ENCODE assay signal across 32 cellular contexts in the genomic region with DNA sequence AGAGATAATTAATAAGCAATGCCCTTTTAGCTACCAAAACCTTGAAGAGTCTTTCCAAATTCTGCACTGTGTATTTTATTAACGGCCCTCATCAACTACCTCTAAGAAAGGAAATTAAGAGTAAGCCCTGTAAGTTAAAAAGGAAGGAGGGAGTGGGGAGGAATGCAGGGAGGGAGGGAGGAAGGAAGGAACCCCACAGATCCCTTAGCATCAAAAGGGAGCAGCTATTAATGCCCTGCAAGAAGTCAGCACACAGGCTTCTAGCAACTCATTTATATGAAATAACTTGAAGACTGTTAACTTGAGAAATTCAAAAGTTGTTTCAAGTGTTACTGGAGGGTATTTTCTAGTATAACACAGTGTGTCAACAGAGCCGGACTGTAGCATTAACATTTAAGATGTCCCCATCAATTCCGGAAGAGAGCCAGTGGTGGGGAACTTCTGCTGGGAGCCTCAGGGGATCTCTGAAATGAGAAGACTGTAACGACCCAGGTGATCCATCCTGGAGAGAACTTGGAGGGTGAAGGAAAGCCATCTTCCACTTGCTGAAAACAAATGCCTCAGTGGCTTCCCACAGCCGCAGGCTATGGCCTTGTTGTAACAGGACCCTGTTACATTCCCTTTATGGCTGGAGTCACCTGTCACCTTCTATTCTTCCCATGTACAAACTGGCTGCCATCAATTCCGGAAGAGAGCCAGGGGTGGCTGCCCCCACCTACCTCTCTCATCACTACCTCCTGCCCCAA. TPM values are rescaled to one million over a fixed set of nuclear protein-coding genes. Genes with fewer than 3 reads are reported as not detected.
DNase-seq lines count a peak whose midpoint lies in the region; ATAC-seq and TF ChIP-seq lines count a peak whose summit lies in the region.
"Had no signal": no experiment of that assay in that cellular context is flagged by ENCODE, and none has a peak within 500 bp of the region (broad histone marks: within the 10 kb centered on the region; RNA-seq: fewer than 3 reads in every experiment).

No MANE protein-coding gene starts in this region.

- TF ChIP-seq CTCF in MCF 10A (IDR thresholded peaks at IDR 0.05; ENCODE audit: unreplicated experiment) (no peak), mammary epithelial cell (conservative IDR thresholded peaks at IDR 0.05 in 1 of 2, IDR thresholded peaks at IDR 0.05 in 1 of 2; ENCODE audit: extremely low read depth in 1 of 2, insufficient read depth in 1 of 2, low read depth in 1 of 2, low read length in 2 of 2) (no peak), brain (conservative IDR thresholded peaks at IDR 0.05) (no peak), type B pancreatic cell (conservative IDR thresholded peaks at IDR 0.05) (no peak)

- H3K27me3 Mint-ChIP-seq in MCF 10A (ENCODE audit: insufficient read depth, unreplicated experiment) = no peaks in the 10 kb centered on the region
- H3K27me3 Mint-ChIP-seq in brain = peaks cover 6% of the 10 kb centered on the region
- H3K27me3 Mint-ChIP-seq in type B pancreatic cell = no peaks in the 10 kb centered on the region
- H3K27me3 Mint-ChIP-seq in stimulated activated memory B cell treated with anti-CD40 and anti-IgM and Interleukin-4, amounts not matched to agents 10 μg/mL and 1 μg/mL and 100 μg/mL, for 72 hours = peaks cover 71% of the 10 kb centered on the region

- H3K9ac ChIP-seq in mammary epithelial cell (ENCODE audit: insufficient read depth, low read length) = no peak overlapping the region

- peaks cover 35% of the 10 kb centered on the region for H3K79me2 ChIP-seq in mammary epithelial cell (ENCODE audit: insufficient read depth, low read length)

- no peak overlapping the region for H3K4me3 Mint-ChIP-seq in MCF 10A (ENCODE audit: unreplicated experiment)
- H3K4me3 Mint-ChIP-seq in brain = peak overlapping the region in 3 of 5 experiments; percentile 55 to 79 (median 59)
- H3K4me3 Mint-ChIP-seq in type B pancreatic cell = peak overlapping the region; percentile 35
- no peak overlapping the region for H3K4me3 Mint-ChIP-seq in stimulated activated memory B cell treated with anti-CD40 and anti-IgM and Interleukin-4, amounts not matched to agents 10 μg/mL and 1 μg/mL and 100 μg/mL, for 72 hours
- H3K4me3 Mint-ChIP-seq: activated T-cell treated with anti-CD3 and anti-CD28 coated beads, Interleukin-2, amount 50 U/mL, for 72 hours; effector memory CD8-positive, alpha-beta T cell; IgD-negative memory B cell; nephron; stimulated activated naive CD8-positive, alpha-beta T cell treated with anti-CD3 and anti-CD28 coated beads, Interleukin-15, Interleukin-2, amounts not matched to agents 100 ng/mL and 50 ng/mL, for 24 hours had no signal

- 94% methylated on average over 6 of the region's 6 CpGs for WGBS in mammary epithelial cell (ENCODE audit: low coverage, missing lambda C conversion rate)

- POLR2A ChIA-PET in MCF 10A (lab: Yijun Ruan, JAX) = interaction anchor here (0.9 to 2.6 kb wide), 3 partner anchors 20 to 95 kb away, joined by 3 to 14 read pairs (median 9); no protein-coding TSS in a partner anchor

- peaks cover 49% of the 10 kb centered on the region for H3K4me1 ChIP-seq in mammary epithelial cell (ENCODE audit: insufficient read depth, low read length)
- H3K4me1 ChIP-seq: testis had no signal

- H3K27me3 ChIP-seq in mammary epithelial cell (ENCODE audit: insufficient read depth, low read length) = no peaks in the 10 kb centered on the region
- H3K27me3 ChIP-seq: pancreas, testis had no signal

- H3K4me1 Mint-ChIP-seq in MCF 10A (ENCODE audit: insufficient read depth, unreplicated experiment) (peaks cover 40% of the 10 kb centered on the region), brain (peaks cover 89% of the 10 kb centered on the region), type B pancreatic cell (ENCODE audit: unreplicated experiment) (peaks cover 69% of the 10 kb centered on the region)
- H3K4me1 Mint-ChIP-seq in stimulated activated memory B cell treated with anti-CD40 and anti-IgM and Interleukin-4, amounts not matched to agents 10 μg/mL and 1 μg/mL and 100 μg/mL, for 72 hours = peaks cover 8% of the 10 kb centered on the region
- H3K4me1 Mint-ChIP-seq: IgD-negative memory B cell had no signal

- no peaks in the 10 kb centered on the region for H3K9me3 ChIP-seq in mammary epithelial cell (replicated peaks; ENCODE audit: insufficient read depth, low read length)
- H3K9me3 ChIP-seq: lower lobe of right lung, pancreas, testis had no signal

- H3K27ac Mint-ChIP-seq in MCF 10A (ENCODE audit: low read depth, unreplicated experiment) (peak overlapping the region; percentile 32), brain (peak overlapping the region in 4 of 5 experiments; percentile 53 to 80 (median 74)), type B pancreatic cell (peak overlapping the region; percentile 63)
- no peak overlapping the region for H3K27ac Mint-ChIP-seq in stimulated activated memory B cell treated with anti-CD40 and anti-IgM and Interleukin-4, amounts not matched to agents 10 μg/mL and 1 μg/mL and 100 μg/mL, for 72 hours
- H3K27ac Mint-ChIP-seq: activated T-cell treated with anti-CD3 and anti-CD28 coated beads, Interleukin-2, amount 50 U/mL, for 72 hours; effector memory CD8-positive, alpha-beta T cell; stimulated activated naive CD8-positive, alpha-beta T cell treated with anti-CD3 and anti-CD28 coated beads, Interleukin-15, Interleukin-2, amounts not matched to agents 100 ng/mL and 50 ng/mL, for 24 hours had no signal

- no peaks in the 10 kb centered on the region for H3K36me3 ChIP-seq in mammary epithelial cell (ENCODE audit: insufficient read depth, low read length)
- H3K36me3 ChIP-seq: lower lobe of right lung, pancreas had no signal

- dilution Hi-C loops in mammary epithelial cell (cut with HindIII; ENCODE audit: low sequenced_read_pairs) = loop anchor here (5.0 kb wide), 1 partner anchor 66 kb away; no protein-coding TSS in a partner anchor

- no peak overlapping the region for H3K27ac ChIP-seq in mammary epithelial cell (ENCODE audit: insufficient read depth, low read depth, low read length)
- H3K27ac ChIP-seq: 22Rv1, lower lobe of right lung, pancreas, PC-9, testis had no signal

- no peaks in the 10 kb centered on the region for H3K9me3 Mint-ChIP-seq in MCF 10A (ENCODE audit: unreplicated experiment)
- no peaks in the 10 kb centered on the region for H3K9me3 Mint-ChIP-seq in brain
- H3K9me3 Mint-ChIP-seq in type B pancreatic cell = no peaks in the 10 kb centered on the region
- H3K9me3 Mint-ChIP-seq in stimulated activated memory B cell treated with anti-CD40 and anti-IgM and Interleukin-4, amounts not matched to agents 10 μg/mL and 1 μg/mL and 100 μg/mL, for 72 hours = no peaks in the 10 kb centered on the region
- H3K9me3 Mint-ChIP-seq: activated T-cell treated with anti-CD3 and anti-CD28 coated beads, Interleukin-2, amount 50 U/mL, for 72 hours; effector memory CD8-positive, alpha-beta T cell; IgD-negative memory B cell; nephron; stimulated activated naive CD8-positive, alpha-beta T cell treated with anti-CD3 and anti-CD28 coated beads, Interleukin-15, Interleukin-2, amounts not matched to agents 100 ng/mL and 50 ng/mL, for 24 hours had no signal

- DNase-seq in MCF 10A (ENCODE audit: unreplicated experiment) = no peak
- no peak for DNase-seq in mammary epithelial cell
- DNase-seq in iPS-NIHi7 (ENCODE audit: extremely low spot score) = peak; percentile 45
- DNase-seq in type B pancreatic cell (ENCODE audit: extremely low spot score, unreplicated experiment) = no peak
- no peak for DNase-seq in NCI-H128 (lab: John Stamatoyannopoulos, UW; ENCODE audit: unreplicated experiment)
- DNase-seq: activated CD4-positive, alpha-beta T cell treated with anti-CD3 and anti-CD28 coated beads, Interleukin-2, amount 50 U/mL, for 48 hours; activated CD4-positive, CD25-positive, alpha-beta regulatory T cell treated with anti-CD3 and anti-CD28 coated beads, Interleukin-2, amount 50 U/mL, for 72 hours; activated T-cell treated with anti-CD3 and anti-CD28 coated beads, Interleukin-2, amount 50 U/mL, for 72 hours; central memory CD4-positive, alpha-beta T cell; cortex of kidney; DMS79 treated with DMSO at 0.1 percent for 48 hours; effector memory CD8-positive, alpha-beta T cell; erythroblast; GF-D8; GOT3; lower lobe of right lung; NCI-H1092 treated with DMSO at 0.1 percent for 48 hours; NCI-H2029; NCI-H526 treated with DMSO at 0.1 percent for 48 hours; pancreas; PC-9; Right ventricle myocardium superior; T-helper 2 cell; testis had no signal

- H3K36me3 Mint-ChIP-seq in MCF 10A (ENCODE audit: insufficient read depth, unreplicated experiment) = no peaks in the 10 kb centered on the region
- H3K36me3 Mint-ChIP-seq in brain = peaks cover 4% of the 10 kb centered on the region
- no peaks in the 10 kb centered on the region for H3K36me3 Mint-ChIP-seq in type B pancreatic cell
- H3K36me3 Mint-ChIP-seq in stimulated activated memory B cell treated with anti-CD40 and anti-IgM and Interleukin-4, amounts not matched to agents 10 μg/mL and 1 μg/mL and 100 μg/mL, for 72 hours = no peaks in the 10 kb centered on the region

- no peaks in the 10 kb centered on the region for H4K20me1 ChIP-seq in mammary epithelial cell (ENCODE audit: insufficient read depth, low read length)

- CTCF ChIA-PET in MCF 10A (lab: Yijun Ruan, JAX) = interaction anchor here (0.5 to 1.2 kb wide), 3 partner anchors 16 to 579 kb away, joined by 4 to 6 read pairs (median 4); no protein-coding TSS in a partner anchor
- CTCF ChIA-PET in mammary epithelial cell (lab: Charles Lee; ENCODE audit: low non-redundant PET) = no interaction called here

- in situ Hi-C loops in mammary epithelial cell (cut with MboI; ENCODE audit: low sequenced_read_pairs in 2 of 2) = no loop called here

- no peak for ATAC-seq in stimulated activated memory B cell treated with anti-CD40 and anti-IgM and Interleukin-4, amounts not matched to agents 10 μg/mL and 1 μg/mL and 100 μg/mL, for 72 hours
- ATAC-seq in HG02623 (IDR thresholded peaks at IDR 0.05; ENCODE audit: unreplicated experiment) = no peak
- ATAC-seq: activated T-cell treated with anti-CD3 and anti-CD28 coated beads, Interleukin-2, amount 50 U/mL, for 72 hours; effector memory CD8-positive, alpha-beta T cell; lower lobe of right lung; pancreas had no signal

- H3K4me2 ChIP-seq in mammary epithelial cell (ENCODE audit: insufficient read depth, low read depth, low read length) = no peak overlapping the region
- H3K4me2 ChIP-seq: PC-9 had no signal

- H2AFZ ChIP-seq in mammary epithelial cell (ENCODE audit: low read depth, low read length) = no peak overlapping the region
- H2AFZ ChIP-seq: PC-9 had no signal

- BruUV-seq in MCF 10A (replicated peaks; lab: Mats Ljungman, UMichigan) (no TSS peak), mammary epithelial cell (replicated peaks; lab: Mats Ljungman, UMichigan) (no TSS peak)

- intact Hi-C loops in MCF 10A (cut with micrococcal nuclease) = no loop called here
- intact Hi-C loops in mammary epithelial cell (cut with micrococcal nuclease) = no loop called here

- no peak overlapping the region for H3K4me3 ChIP-seq in mammary epithelial cell (replicated peaks in 1 of 3; ENCODE audit: insufficient read depth in 1 of 3, low read depth in 2 of 3, low read length in 3 of 3)
- H3K4me3 ChIP-seq: lower lobe of right lung, pancreas, PC-9, skin epidermis, testis had no signal

RNA-seq across cellular contexts. Expression of gene SLC22A23, which starts 33.2 kb away (rescaled TPM):
- 11.5 and 11.9 TPM in 2 replicates for total RNA-seq in MCF 10A (2022)
- 10 to 100 TPM; 34.0 to 49.3 TPM for total RNA-seq in mammary epithelial cell
- polyA plus RNA-seq in mammary epithelial cell = 5.8 TPM
- 39.2 TPM for polyA minus RNA-seq in mammary epithelial cell
- polyA plus RNA-seq in brain (ENCODE audit: insufficient read depth, low read depth, low replicate concordance) = 25.9 TPM
- total RNA-seq in type B pancreatic cell (ENCODE audit: low replicate concordance) = 36.6 and 52.7 TPM in 2 replicates

Comparison
In these comparisons a context has a peak if more than half of its experiments do, and no peak if none do; other contexts are left out.
1. H3K4me3 Mint-ChIP-seq: peak in brain (3 of 5) and type B pancreatic cell (single experiment); none in MCF 10A (single experiment) and stimulated activated memory B cell treated with anti-CD40 and anti-IgM and Interleukin-4, amounts not matched to agents 10 μg/mL and 1 μg/mL and 100 μg/mL, for 72 hours (single experiment).